ENCODE assay signal across 1 cellular context in the genomic region with DNA sequence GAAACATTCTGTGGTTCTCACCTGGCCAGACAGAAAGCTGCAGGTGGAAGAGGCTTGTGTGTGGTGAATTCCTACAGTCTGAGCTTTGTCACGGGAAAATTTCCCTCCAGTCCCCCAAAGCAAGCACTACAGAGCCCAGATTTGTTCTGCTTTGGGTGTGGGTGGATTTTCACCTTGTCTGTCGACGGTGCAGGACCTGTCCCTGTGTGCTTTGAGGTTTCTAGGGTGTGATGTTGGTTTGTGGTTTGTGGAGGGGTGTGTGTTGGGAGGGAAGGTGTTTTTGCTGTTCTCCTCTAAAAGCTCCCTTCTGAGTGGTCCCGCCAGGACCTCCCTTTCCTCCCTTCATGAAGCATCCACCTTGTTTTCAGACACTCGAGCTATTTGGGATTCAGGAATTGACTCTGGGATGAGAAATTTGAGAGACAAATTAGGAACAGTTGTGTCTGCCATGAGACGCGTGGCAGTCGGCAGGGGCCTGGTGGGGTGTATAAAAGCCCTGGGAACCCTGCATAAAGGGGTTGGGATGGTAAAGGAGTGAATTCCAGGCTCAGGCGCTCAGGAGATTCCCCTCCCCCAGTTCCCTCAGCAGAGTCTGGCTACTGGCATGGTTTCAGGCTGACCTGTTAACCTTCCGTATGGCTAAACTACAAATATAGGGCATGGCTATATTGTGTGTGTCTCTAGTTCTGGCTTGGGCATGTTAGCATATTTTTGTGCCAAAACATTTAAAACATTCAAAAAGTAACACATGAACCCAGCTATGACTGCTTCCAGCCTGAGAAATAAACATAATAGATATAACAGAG.
TF ChIP-seq lines count a peak whose summit lies in the region.

No MANE protein-coding gene starts in this region.

TF ChIP-seq in GM12878, 131 proteins besides CTCF, POLR2A, EP300 and RAD21 (continued from another document):
- TF ChIP-seq PKNOX1 (IDR thresholded peaks at IDR 0.05): no peak
- TF ChIP-seq KDM1A (IDR thresholded peaks at IDR 0.05; ENCODE audit: borderline replicate concordance): no peak
- no peak for TF ChIP-seq CHD2 (IDR thresholded peaks at IDR 0.05; ENCODE audit: borderline replicate concordance, low read depth, low read length)
- TF ChIP-seq, protein P1, sequence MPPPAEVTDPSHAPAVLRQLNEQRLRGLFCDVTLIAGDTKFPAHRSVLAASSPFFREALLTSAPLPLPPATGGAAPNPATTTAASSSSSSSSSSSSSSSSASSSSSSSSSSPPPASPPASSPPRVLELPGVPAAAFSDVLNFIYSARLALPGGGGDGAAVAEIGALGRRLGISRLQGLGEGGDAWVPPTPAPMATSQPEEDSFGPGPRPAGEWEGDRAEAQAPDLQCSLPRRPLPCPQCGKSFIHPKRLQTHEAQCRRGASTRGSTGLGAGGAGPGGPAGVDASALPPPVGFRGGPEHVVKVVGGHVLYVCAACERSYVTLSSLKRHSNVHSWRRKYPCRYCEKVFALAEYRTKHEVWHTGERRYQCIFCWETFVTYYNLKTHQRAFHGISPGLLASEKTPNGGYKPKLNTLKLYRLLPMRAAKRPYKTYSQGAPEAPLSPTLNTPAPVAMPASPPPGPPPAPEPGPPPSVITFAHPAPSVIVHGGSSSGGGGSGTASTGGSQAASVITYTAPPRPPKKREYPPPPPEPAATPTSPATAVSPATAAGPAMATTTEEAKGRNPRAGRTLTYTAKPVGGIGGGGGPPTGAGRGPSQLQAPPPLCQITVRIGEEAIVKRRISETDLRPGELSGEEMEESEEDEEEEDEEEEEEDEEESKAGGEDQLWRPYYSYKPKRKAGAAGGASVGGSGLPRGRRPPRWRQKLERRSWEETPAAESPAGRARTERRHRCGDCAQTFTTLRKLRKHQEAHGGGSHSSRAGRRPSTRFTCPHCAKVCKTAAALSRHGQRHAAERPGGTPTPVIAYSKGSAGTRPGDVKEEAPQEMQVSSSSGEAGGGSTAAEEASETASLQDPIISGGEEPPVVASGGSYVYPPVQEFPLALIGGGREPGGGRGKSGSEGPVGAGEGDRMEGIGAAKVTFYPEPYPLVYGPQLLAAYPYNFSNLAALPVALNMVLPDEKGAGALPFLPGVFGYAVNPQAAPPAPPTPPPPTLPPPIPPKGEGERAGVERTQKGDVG (CRISPR knock-in tag; IDR thresholded peaks at IDR 0.05): no peak
- no peak for TF ChIP-seq FOXK2 (IDR thresholded peaks at IDR 0.05)
- TF ChIP-seq STAT3 (IDR thresholded peaks at IDR 0.05; ENCODE audit: low read depth, low read length): no peak
- TF ChIP-seq RBBP5 (conservative IDR thresholded peaks at IDR 0.05): no peak
- TF ChIP-seq SPI1 (IDR thresholded peaks at IDR 0.05; ENCODE audit: borderline replicate concordance, insufficient read depth, low read depth, low read length): no peak
- no peak for TF ChIP-seq PML (IDR thresholded peaks at IDR 0.05; ENCODE audit: low read length)
